Comparison of ENCODE assay signal across 8 cellular contexts in the genomic region with DNA sequence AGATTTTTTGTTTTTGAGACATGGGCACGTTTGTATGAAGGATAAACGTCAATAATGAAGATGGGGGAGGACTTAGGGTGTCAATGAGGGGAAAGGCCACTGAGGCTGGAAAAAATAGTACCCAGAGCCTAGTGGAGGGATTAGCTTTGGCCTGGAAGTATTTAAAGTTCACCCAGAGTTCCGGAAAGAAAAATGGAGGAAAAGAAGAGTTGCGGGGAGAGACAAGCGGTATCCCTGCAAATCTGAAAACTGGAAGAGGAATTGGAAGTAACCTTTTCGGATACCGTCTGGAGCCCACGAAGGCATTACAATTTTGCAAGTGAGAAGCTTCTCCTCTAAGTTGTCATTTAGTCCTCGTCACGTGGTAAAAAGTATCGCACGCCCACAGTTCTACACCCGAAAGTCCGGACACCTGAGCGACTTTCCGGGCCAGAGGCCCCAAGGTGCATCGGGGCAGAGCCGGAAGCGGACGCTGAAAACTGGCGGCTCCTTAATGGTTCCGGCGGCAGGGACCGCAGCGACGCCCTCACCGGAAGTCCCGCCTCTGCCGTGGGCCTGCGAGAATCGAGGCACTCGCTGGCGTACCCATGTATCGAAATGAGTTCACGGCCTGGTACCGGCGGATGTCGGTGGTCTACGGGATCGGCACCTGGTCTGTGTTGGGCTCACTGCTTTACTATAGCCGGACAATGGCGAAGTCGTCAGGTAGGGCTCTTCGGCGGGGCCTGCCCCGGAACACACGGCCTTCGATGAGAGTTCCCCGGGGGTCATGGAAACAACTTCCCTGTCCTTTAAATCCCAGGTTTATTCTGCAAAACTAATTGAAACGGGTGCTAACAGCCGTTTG. TPM values are rescaled to one million over a fixed set of nuclear protein-coding genes. Genes with fewer than 3 reads are reported as not detected.
DNase-seq lines count a peak whose midpoint lies in the region; FAIRE-seq and TF ChIP-seq lines count a peak whose summit lies in the region.

A gene with protein sequence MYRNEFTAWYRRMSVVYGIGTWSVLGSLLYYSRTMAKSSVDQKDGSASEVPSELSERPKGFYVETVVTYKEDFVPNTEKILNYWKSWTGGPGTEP (plus strand): TSS at position 541 of the 847 bp plus-strand sequence. CDS start 47 bp downstream, at position 588.

- H3K4me1 ChIP-seq in neutrophil (ENCODE audit: control insufficient read depth in 1 of 2, insufficient read depth in 1 of 2, low read depth in 1 of 2, low read length in 1 of 2) = peaks cover 29 to 30% of the 10 kb centered on the region in 2 experiments

- no peak for TF ChIP-seq CTCF in neutrophil (IDR thresholded peaks at IDR 0.05)

- peak within 1 kb of the TSS; percentile 84 to 97 for H3K4me3 ChIP-seq in neutrophil (ENCODE audit: low read depth in 1 of 2, low read length in 1 of 2)

- CTCF ChIA-PET in HEK293T (lab: Yijun Ruan, JAX) = no interaction called here

- no peaks in the 10 kb centered on the region for H3K9me3 ChIP-seq in neutrophil

- in situ Hi-C loops in SK-MEL-5 (cut with HindIII; ENCODE audit: low pct_unique_long_range_greater_than_20kb, low sequenced_read_pairs) = no loop called here

- H3K36me3 ChIP-seq in neutrophil = peaks cover 27% of the 10 kb centered on the region

- peak within 1 kb of the TSS; percentile 89 for H3K27ac ChIP-seq in neutrophil
- peak within 1 kb of the TSS; percentile 81 for H3K27ac ChIP-seq in substantia nigra (ENCODE audit: low read depth, low read length, poor library complexity, severe bottlenecking)

- DNase-seq in GF-D8 (lab: John Stamatoyannopoulos, UW) = peak; percentile 64
- peak; percentile 93 for DNase-seq in HEK293T (ENCODE audit: extremely low spot score)
- peak; percentile 86 for DNase-seq in MV-4-11 (lab: John Stamatoyannopoulos, UW)
- peak; percentile 91 for DNase-seq in SK-MEL-5 (ENCODE audit: low read depth, low spot score)
- DNase-seq in activated naive CD4-positive, alpha-beta T cell treated with Interleukin-2 at 50 U/mL for 16 hours = peak; percentile 96
- DNase-seq in frontal cortex (ENCODE audit: low spot score in 2 of 2) = peak; percentile 68 to 87
- peak; percentile 31 to 92 (median 82) for DNase-seq in substantia nigra (lab: John Stamatoyannopoulos, UW)

- no peak for FAIRE-seq in frontal cortex (lab: Jason Lieb, UNC)

- H3K27me3 ChIP-seq in neutrophil = no peaks in the 10 kb centered on the region

- POLR2A ChIA-PET in HEK293T (lab: Yijun Ruan, JAX) = interaction anchor here (0.8 to 1.7 kb wide), 9 partner anchors 15 to 146 kb away, joined by 3 to 8 read pairs (median 3); partner anchors contain the start of genes RBBP9 and SEC23B

TF ChIP-seq in HEK293T, 16 proteins besides CTCF, POLR2A, EP300 and RAD21:
- TF ChIP-seq L3MBTL2 (conservative IDR thresholded peaks at IDR 0.05) = peak; percentile 73
- no peak for TF ChIP-seq SUZ12 (IDR thresholded peaks at IDR 0.05)
- no peak for TF ChIP-seq HDGF (IDR thresholded peaks at IDR 0.05; ENCODE audit: borderline replicate concordance)
- no peak for TF ChIP-seq TARDBP (IDR thresholded peaks at IDR 0.05)
- no peak for TF ChIP-seq ZNF384 (IDR thresholded peaks at IDR 0.05)
- peak; percentile 48; the same call in 1 of the 2 replicates for TF ChIP-seq ELF4 (IDR thresholded peaks at IDR 0.05)
- no peak for TF ChIP-seq SP1 (IDR thresholded peaks at IDR 0.05)

RNA-seq across cellular contexts. Expression of the gene that starts here (rescaled TPM):
- 148 and 171 TPM in 2 replicates for total RNA-seq in SK-MEL-5 (2014; rRNA removed; shearing (Covaris generic))
- 89.9 and 129 TPM in 2 replicates for polyA plus RNA-seq in SK-MEL-5 (2015; cell fraction: cytosol; rRNA removed)
- polyA plus RNA-seq in SK-MEL-5 (2015; cell fraction: nucleus; rRNA removed) = 31.7 and 34.1 TPM in 2 replicates
- 101 TPM for total RNA-seq in frontal cortex

Comparison
In these comparisons a context has a peak if more than half of its experiments do, and no peak if none do; other contexts are left out.
1. Peak in every context shown above with its lines: DNase-seq, H3K4me3 ChIP-seq and H3K27ac ChIP-seq.